2 cellular contexts compared by ENCODE assay signal in the genomic region with DNA sequence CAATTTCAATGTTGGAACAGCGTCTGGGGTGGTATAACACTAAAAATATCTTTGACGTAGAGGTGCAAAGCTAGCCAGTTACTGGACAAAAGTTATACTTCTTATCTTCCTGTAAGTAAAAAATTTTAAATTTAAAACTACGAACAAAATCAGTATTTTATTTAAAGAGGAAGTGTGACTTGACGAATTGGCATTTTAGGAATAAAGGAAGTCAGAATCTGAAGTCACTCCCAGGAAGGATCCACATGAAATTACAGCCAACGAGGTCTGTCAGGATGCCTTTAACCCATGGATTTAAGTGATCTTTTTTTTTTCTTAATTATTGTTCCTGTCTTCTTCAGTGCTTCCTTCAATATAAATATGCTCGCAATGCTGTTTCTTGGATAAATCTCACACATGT.
TF ChIP-seq lines count a peak whose summit lies in the region.

No MANE protein-coding gene starts in this region.

TF ChIP-seq in HCT116, 20 proteins besides CTCF, POLR2A, EP300 and RAD21:
- no peak for TF ChIP-seq ZBTB33 (IDR thresholded peaks at IDR 0.05; ENCODE audit: extremely low read depth, insufficient replicate concordance, low read length)
- TF ChIP-seq YY1 (IDR thresholded peaks at IDR 0.05; ENCODE audit: extremely low read depth, insufficient replicate concordance, low read depth, low read length) = no peak
- TF ChIP-seq CBX3 (IDR thresholded peaks at IDR 0.05; ENCODE audit: low read depth) = no peak
- no peak for TF ChIP-seq POLR2AphosphoS5 (IDR thresholded peaks at IDR 0.05; ENCODE audit: low read depth, low read length)
- no peak for TF ChIP-seq FOSL1 (IDR thresholded peaks at IDR 0.05; ENCODE audit: low read depth)
- TF ChIP-seq, protein P1, sequence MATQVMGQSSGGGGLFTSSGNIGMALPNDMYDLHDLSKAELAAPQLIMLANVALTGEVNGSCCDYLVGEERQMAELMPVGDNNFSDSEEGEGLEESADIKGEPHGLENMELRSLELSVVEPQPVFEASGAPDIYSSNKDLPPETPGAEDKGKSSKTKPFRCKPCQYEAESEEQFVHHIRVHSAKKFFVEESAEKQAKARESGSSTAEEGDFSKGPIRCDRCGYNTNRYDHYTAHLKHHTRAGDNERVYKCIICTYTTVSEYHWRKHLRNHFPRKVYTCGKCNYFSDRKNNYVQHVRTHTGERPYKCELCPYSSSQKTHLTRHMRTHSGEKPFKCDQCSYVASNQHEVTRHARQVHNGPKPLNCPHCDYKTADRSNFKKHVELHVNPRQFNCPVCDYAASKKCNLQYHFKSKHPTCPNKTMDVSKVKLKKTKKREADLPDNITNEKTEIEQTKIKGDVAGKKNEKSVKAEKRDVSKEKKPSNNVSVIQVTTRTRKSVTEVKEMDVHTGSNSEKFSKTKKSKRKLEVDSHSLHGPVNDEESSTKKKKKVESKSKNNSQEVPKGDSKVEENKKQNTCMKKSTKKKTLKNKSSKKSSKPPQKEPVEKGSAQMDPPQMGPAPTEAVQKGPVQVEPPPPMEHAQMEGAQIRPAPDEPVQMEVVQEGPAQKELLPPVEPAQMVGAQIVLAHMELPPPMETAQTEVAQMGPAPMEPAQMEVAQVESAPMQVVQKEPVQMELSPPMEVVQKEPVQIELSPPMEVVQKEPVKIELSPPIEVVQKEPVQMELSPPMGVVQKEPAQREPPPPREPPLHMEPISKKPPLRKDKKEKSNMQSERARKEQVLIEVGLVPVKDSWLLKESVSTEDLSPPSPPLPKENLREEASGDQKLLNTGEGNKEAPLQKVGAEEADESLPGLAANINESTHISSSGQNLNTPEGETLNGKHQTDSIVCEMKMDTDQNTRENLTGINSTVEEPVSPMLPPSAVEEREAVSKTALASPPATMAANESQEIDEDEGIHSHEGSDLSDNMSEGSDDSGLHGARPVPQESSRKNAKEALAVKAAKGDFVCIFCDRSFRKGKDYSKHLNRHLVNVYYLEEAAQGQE (IDR thresholded peaks at IDR 0.05; ENCODE audit: low read depth) = no peak

TF ChIP-seq in K562, 482 proteins besides CTCF, POLR2A, EP300 and RAD21:
- no peak for TF ChIP-seq ARID3B (CRISPR knock-in tag; IDR thresholded peaks at IDR 0.05; ENCODE audit: borderline replicate concordance)
- TF ChIP-seq SPI1 (IDR thresholded peaks at IDR 0.05; ENCODE audit: borderline replicate concordance, low read depth, low read length) = peak; percentile 43; the same call in 1 of the 2 replicates
